15 cellular contexts compared by ENCODE assay signal in genomic region chr15:82714026-82714425, GRCh38. TPM values are rescaled to one million over a fixed set of nuclear protein-coding genes. Genes with fewer than 3 reads are reported as not detected.
A peak's percentile ranks its signal among the peaks of the same experiment; 100 is the strongest.
DNase-seq lines count a peak whose midpoint lies in the region; ATAC-seq, FAIRE-seq and TF ChIP-seq lines count a peak whose summit lies in the region.
"Had no signal": no experiment of that assay in that cellular context is flagged by ENCODE, and none has a peak within 500 bp of the region (broad histone marks: within the 10 kb centered on the region; RNA-seq: fewer than 3 reads in every experiment).

No MANE protein-coding gene starts in this region.

- CTCF ChIA-PET in Calu3 (lab: Charles Lee): interaction anchor here (1.1 kb wide), 1 partner anchor 36 kb away, joined by 4 read pairs; no protein-coding TSS in a partner anchor

- no peak overlapping the region for H3K4me3 ChIP-seq in foreskin fibroblast (ENCODE audit: low read depth in 1 of 2, low read length in 2 of 2)
- H3K4me3 ChIP-seq: BLaER1 treated with 17β-estradiol and CSF1 and Interleukin-3, amounts not matched to agents 10 nM and 100 nM; K562 had no signal

- peaks cover 10% of the 10 kb centered on the region for H3K36me3 Mint-ChIP-seq in Calu3 (ENCODE audit: insufficient read depth, unreplicated experiment)
- H3K36me3 Mint-ChIP-seq: CD4-positive, CD25-positive, alpha-beta regulatory T cell had no signal

- H3K4me1 Mint-ChIP-seq in Calu3 (ENCODE audit: low read depth, unreplicated experiment): peaks cover 18% of the 10 kb centered on the region

- BruUV-seq in Calu3 (replicated peaks; lab: Mats Ljungman, UMichigan): no TSS peak

- DNase-seq in Calu3 (peak; percentile 61), GM20000 (ENCODE audit: low spot score) (peak; percentile 12), RPMI7951 (ENCODE audit: low read depth) (peak; percentile 24), mesenteric fat pad (ENCODE audit: low spot score) (peak; percentile 53), HTR-8/SVneo (ENCODE audit: insufficient read length, low spot score) (no peak), foreskin fibroblast (no peak)
- DNase-seq in activated CD4-positive, alpha-beta T cell treated with anti-CD3 and anti-CD28 coated beads, Interleukin-2, amount 50 U/mL, for 48 hours: no peak
- DNase-seq: ACHN; CD4-positive, CD25-positive, alpha-beta regulatory T cell; DMS79; H9 had no signal

- no peak for ATAC-seq in HG02588 (IDR thresholded peaks at IDR 0.05; ENCODE audit: unreplicated experiment)
- ATAC-seq: K562 had no signal

- no peak overlapping the region for H3K4me3 Mint-ChIP-seq in Calu3 (ENCODE audit: low read depth, unreplicated experiment)
- H3K4me3 Mint-ChIP-seq: H9 had no signal

- TF ChIP-seq CTCF in Calu3 (IDR thresholded peaks at IDR 0.05; ENCODE audit: unreplicated experiment) (no peak), GM20000 (IDR thresholded peaks at IDR 0.05; ENCODE audit: extremely low read depth, missing control alignments) (no peak), foreskin fibroblast (IDR thresholded peaks at IDR 0.05; ENCODE audit: low read depth, low read length) (no peak)

- no peak overlapping the region for H3K27ac Mint-ChIP-seq in Calu3 (ENCODE audit: unreplicated experiment)
- H3K27ac Mint-ChIP-seq: CD4-positive, CD25-positive, alpha-beta regulatory T cell had no signal

- peaks cover 6% of the 10 kb centered on the region for H3K9me3 Mint-ChIP-seq in Calu3 (ENCODE audit: low read depth, unreplicated experiment)

- intact Hi-C loops in Calu3 (cut with micrococcal nuclease; ENCODE audit: unreplicated experiment): loop anchor here (5.0 kb wide), 1 partner anchor 38 kb away; no protein-coding TSS in a partner anchor

- H3K27me3 Mint-ChIP-seq in Calu3 (ENCODE audit: unreplicated experiment): no peaks in the 10 kb centered on the region

- no peak for FAIRE-seq in HTR-8/SVneo (lab: Jason Lieb, UNC)
- FAIRE-seq: GM19239, K562 had no signal

RNA-seq across cellular contexts. Expression of gene AP3B2, which starts 4.4 kb away (rescaled TPM):
- 13.1 and 24.7 TPM in 2 replicates for total RNA-seq in Calu3 (2022)
- total RNA-seq in RPMI7951 (2014; rRNA removed; shearing (Covaris generic)): 1.4 and 1.7 TPM in 2 replicates
- total RNA-seq in mesenteric fat pad: 0.84 TPM

Comparison
In these comparisons a context has a peak if more than half of its experiments do, and no peak if none do; other contexts are left out.
1. DNase-seq: peak in Calu3 (single experiment), GM20000 (single experiment), RPMI7951 (single experiment) and mesenteric fat pad (single experiment); none in HTR-8/SVneo (single experiment), foreskin fibroblast (0 of 2) and activated CD4-positive, alpha-beta T cell treated with anti-CD3 and anti-CD28 coated beads, Interleukin-2, amount 50 U/mL, for 48 hours (0 of 2).